Comparison of ENCODE assay signal across 20 cellular contexts in the genomic region with DNA sequence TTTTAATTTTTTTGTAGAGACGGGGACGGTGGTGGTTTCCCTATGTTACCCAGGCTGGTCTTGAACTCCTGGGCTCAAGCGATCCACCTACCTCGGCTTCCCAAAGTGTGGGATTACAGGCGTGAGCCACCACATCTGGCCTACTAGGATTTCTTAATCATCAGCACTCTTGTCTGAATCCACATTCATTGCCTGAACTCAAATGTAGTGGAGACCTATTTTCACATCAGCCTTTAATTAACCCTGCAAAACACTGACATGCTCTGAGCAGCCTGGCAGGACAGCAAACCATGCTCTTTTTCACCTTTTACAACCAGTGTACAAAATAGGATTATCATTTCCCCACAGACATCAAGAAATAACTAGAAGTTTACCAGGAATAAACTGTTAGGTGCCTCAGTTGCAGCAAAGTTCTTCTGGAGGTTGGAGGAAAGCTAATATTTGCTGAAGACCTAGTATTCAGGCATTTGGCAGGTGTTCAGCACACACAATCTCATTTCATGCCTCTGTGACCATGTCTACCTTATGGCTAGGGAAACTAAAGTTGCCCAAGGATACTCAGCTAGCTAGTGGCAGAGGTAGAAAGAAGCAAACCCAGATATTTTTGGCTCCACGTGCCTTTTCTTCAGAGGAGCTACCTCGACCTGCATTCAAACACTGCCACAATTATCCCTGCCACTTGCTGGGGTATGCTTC. TPM values are rescaled to one million over a fixed set of nuclear protein-coding genes. Genes with fewer than 3 reads are reported as not detected.
DNase-seq lines count a peak whose midpoint lies in the region; ATAC-seq, FAIRE-seq and TF ChIP-seq lines count a peak whose summit lies in the region.
"Had no signal": no experiment of that assay in that cellular context is flagged by ENCODE, and none has a peak within 500 bp of the region (broad histone marks: within the 10 kb centered on the region; RNA-seq: fewer than 3 reads in every experiment).

No MANE protein-coding gene starts in this region.

- no peak overlapping the region for H3K4me3 ChIP-seq in mucosa of descending colon
- H3K4me3 ChIP-seq: adrenal gland, BLaER1, ovary, skin epidermis, tibial artery had no signal

- H3K36me3 ChIP-seq in mucosa of descending colon (ENCODE audit: low read depth) = no peaks in the 10 kb centered on the region
- H3K36me3 ChIP-seq: adrenal gland, BLaER1, ovary, tibial artery had no signal

- TF ChIP-seq CTCF in mucosa of descending colon (IDR thresholded peaks at IDR 0.05) = no peak

- ATAC-seq in HG03045 (IDR thresholded peaks at IDR 0.05; ENCODE audit: unreplicated experiment) (no peak), mucosa of descending colon (no peak)
- ATAC-seq: activated CD8-positive, alpha-beta memory T cell treated with anti-CD3 and anti-CD28 coated beads, Interleukin-2, amount 10 ng/mL, durations not matched to agents 7 days and 5 days; left ventricle myocardium superior had no signal

- no peaks in the 10 kb centered on the region for H3K9me3 ChIP-seq in mucosa of descending colon
- H3K9me3 ChIP-seq: adrenal gland, BLaER1, ovary, tibial artery had no signal

- peak; percentile 61 for FAIRE-seq in H54 (lab: Jason Lieb, UNC)

- DNase-seq in H54 (ENCODE audit: insufficient read length, low spot score) (no peak), NCI-H2029 (lab: John Stamatoyannopoulos, UW) (peak; percentile 68), cerebellar cortex (ENCODE audit: low spot score) (peak; percentile 13), renal cortical epithelial cell (ENCODE audit: low read depth) (peak; percentile 45), NCI-H2227 (lab: John Stamatoyannopoulos, UW; ENCODE audit: unreplicated experiment) (no peak), mucosa of descending colon (no peak)
- DNase-seq: activated CD4-positive, CD25-positive, alpha-beta regulatory T cell treated with anti-CD3 and anti-CD28 coated beads, Interleukin-2, amount 50 U/mL, for 72 hours; activated CD8-positive, alpha-beta memory T cell treated with anti-CD3 and anti-CD28 coated beads, Interleukin-2, amount 10 ng/mL, durations not matched to agents 7 days and 5 days; activated effector memory CD4-positive, alpha-beta T cell treated with Interleukin-2 at 50 U/mL for 16 hours; KG1; left ventricle myocardium superior; NCI-H1105; NCI-H526 treated with DMSO at 0.1 percent for 48 hours; ovary; stimulated activated CD4-positive, alpha-beta T cell treated with anti-CD3 and anti-CD28 coated beads, Interleukin-4, amount 100 ng/mL, for 4 hours; tibial artery had no signal

- TF ChIP-seq POLR2A in H54 (IDR thresholded peaks at IDR 0.05; ENCODE audit: low read depth, low read length) = no peak

- intact Hi-C loops in mucosa of descending colon (cut with DNase I, micrococcal nuclease) = no loop called here

- H3K4me1 ChIP-seq in mucosa of descending colon (ENCODE audit: low read depth) = no peaks in the 10 kb centered on the region
- H3K4me1 ChIP-seq: BLaER1, tibial artery had no signal

RNA-seq across cellular contexts. Expression of a gene that starts 37.7 kb away (rescaled TPM):
- total RNA-seq in renal cortical epithelial cell (54.4 and 57.3 TPM in 2 replicates), mucosa of descending colon (100 to 1,000 TPM in 1 of 3 donors, 10 to 100 TPM in 1, 1 to 10 TPM in 1; 6.5 to 126 (median 20.9) TPM)

RNA-seq across cellular contexts. Expression of a gene that starts 46.7 kb away (rescaled TPM):
- total RNA-seq in renal cortical epithelial cell (377 and 390 TPM in 2 replicates), mucosa of descending colon (10 to 100 TPM; 70.9 to 79.9 (median 75.7) TPM)

Comparison
In these comparisons a context has a peak if more than half of its experiments do, and no peak if none do; other contexts are left out.
1. DNase-seq: peak in NCI-H2029 (single experiment), cerebellar cortex (single experiment) and renal cortical epithelial cell (single experiment); none in H54 (single experiment), NCI-H2227 (single experiment) and mucosa of descending colon (0 of 3).